In genomic region chr4:181281451-181281850, GRCh38 we compare ENCODE assay signal across 19 cellular contexts.
DNase-seq lines count a peak whose midpoint lies in the region; TF ChIP-seq lines count a peak whose summit lies in the region.
"Had no signal": no experiment of that assay in that cellular context is flagged by ENCODE, and none has a peak within 500 bp of the region (broad histone marks: within the 10 kb centered on the region; RNA-seq: fewer than 3 reads in every experiment).

No MANE protein-coding gene starts in this region.

- no peaks in the 10 kb centered on the region for H3K27me3 ChIP-seq in testis

- TF ChIP-seq POLR2A in testis (IDR thresholded peaks at IDR 0.05) = no peak

- H3K4me1 ChIP-seq in testis = no peaks in the 10 kb centered on the region

- H3K27ac ChIP-seq in testis = no peak overlapping the region
- H3K27ac ChIP-seq: SK-N-MC had no signal

- intact Hi-C loops in testis (cut with DNase I; ENCODE audit: low total_unique reads) = no loop called here
- intact Hi-C loops in cardiac septum (cut with DNase I) = no loop called here

- DNase-seq in RPMI7951 (ENCODE audit: low read depth) (peak; percentile 20), cerebellum (ENCODE audit: low spot score) (peak; percentile 2), midbrain (lab: John Stamatoyannopoulos, UW) (peak; percentile 81), testis (peak; percentile 35), COLO668 (lab: John Stamatoyannopoulos, UW; ENCODE audit: unreplicated experiment) (no peak), cardiac septum (ENCODE audit: low spot score) (no peak), NCI-H1417 treated with DMSO at 0.1 percent for 48 hours (lab: John Stamatoyannopoulos, UW) (no peak)
- DNase-seq: ACHN; AML-193; Calu3; CD4-positive, CD25-positive, alpha-beta regulatory T cell; DMS79 treated with DMSO at 0.1 percent for 48 hours; HCEC 1CT; NCI-H1105 treated with DMSO at 0.1 percent for 48 hours; NCI-H187 treated with DMSO at 0.1 percent for 48 hours; NCI-H2171; NCI-H446 treated with DMSO at 0.1 percent for 48 hours; NCI-H774 had no signal

- no peaks in the 10 kb centered on the region for H3K36me3 ChIP-seq in testis (ENCODE audit: low read depth, missing control alignments)

- H3K9me3 ChIP-seq in testis = no peaks in the 10 kb centered on the region

- no peak overlapping the region for H3K4me3 ChIP-seq in testis
- H3K4me3 ChIP-seq: SK-N-MC had no signal

- WGBS in testis, 2 donors = 41 to 58% methylated on average over 9 of the region's 9 CpGs

- no peak for TF ChIP-seq CTCF in testis (IDR thresholded peaks at IDR 0.05)

Comparison
In these comparisons a context has a peak if more than half of its experiments do, and no peak if none do; other contexts are left out.
1. DNase-seq: peak in RPMI7951 (single experiment), cerebellum (single experiment), midbrain (single experiment) and testis (single experiment); none in COLO668 (single experiment), cardiac septum (single experiment) and NCI-H1417 treated with DMSO at 0.1 percent for 48 hours (single experiment).